Comparison of ENCODE assay signal across 2 cellular contexts in genomic region chr20:62488470-62488869, GRCh38.
A peak's percentile ranks its signal among the peaks of the same experiment; 100 is the strongest.
TF ChIP-seq lines count a peak whose summit lies in the region.

No MANE protein-coding gene starts in this region.

TF ChIP-seq in HEK293, 187 proteins besides CTCF, POLR2A, EP300 and RAD21:
- TF ChIP-seq ZFP3 (tag by site-specific recombination; IDR thresholded peaks at IDR 0.05; ENCODE audit: low read depth) (peak; percentile 94), ZXDB (tag by site-specific recombination; IDR thresholded peaks at IDR 0.05) (no peak)

TF ChIP-seq in K562, 482 proteins besides CTCF, POLR2A, EP300 and RAD21:
- TF ChIP-seq PCBP2 (IDR thresholded peaks at IDR 0.05; ENCODE audit: low read depth, low read length, poor library complexity, severe bottlenecking) (no peak), ESRRA (IDR thresholded peaks at IDR 0.05; ENCODE audit: borderline replicate concordance, low read depth) (no peak), MTA2 (IDR thresholded peaks at IDR 0.05; ENCODE audit: low read depth) (no peak), CBX8 (IDR thresholded peaks at IDR 0.05; ENCODE audit: borderline replicate concordance, extremely low read depth, low read depth, low read length, poor library complexity, severe bottlenecking) (no peak), PTTG1 (tag; IDR thresholded peaks at IDR 0.05; ENCODE audit: low read depth) (no peak), SMARCA5 (IDR thresholded peaks at IDR 0.05) (no peak), SREBF2 (CRISPR knock-in tag; IDR thresholded peaks at IDR 0.05) (no peak), ZNF140 (CRISPR knock-in tag; IDR thresholded peaks at IDR 0.05) (no peak), ZNF778 (CRISPR knock-in tag; IDR thresholded peaks at IDR 0.05) (no peak), SPI1 (IDR thresholded peaks at IDR 0.05; ENCODE audit: borderline replicate concordance, low read depth, low read length) (no peak), HOMEZ (CRISPR knock-in tag; IDR thresholded peaks at IDR 0.05) (no peak), ELF2 (CRISPR knock-in tag; IDR thresholded peaks at IDR 0.05) (no peak), DEAF1 (CRISPR knock-in tag; IDR thresholded peaks at IDR 0.05) (no peak), BCLAF1 (IDR thresholded peaks at IDR 0.05; ENCODE audit: borderline replicate concordance in 1 of 2, control insufficient read depth in 1 of 2, low read depth in 2 of 2, low read length in 1 of 2) (no peak), HCFC1 (IDR thresholded peaks at IDR 0.05; ENCODE audit: low read depth, low read length) (no peak), ZNF146 (CRISPR knock-in tag; IDR thresholded peaks at IDR 0.05; ENCODE audit: unreplicated experiment) (no peak)
